1 cellular context compared by ENCODE assay signal in genomic region chr9:23552876-23553275, GRCh38.
TF ChIP-seq lines count a peak whose summit lies in the region.

No MANE protein-coding gene starts in this region.

TF ChIP-seq in GM23338, 12 proteins besides CTCF, POLR2A, EP300 and RAD21 (continued from another document):
- TF ChIP-seq ZNF462 (CRISPR knock-in tag; IDR thresholded peaks at IDR 0.05) (no peak), ZNF331 (CRISPR knock-in tag; IDR thresholded peaks at IDR 0.05; ENCODE audit: low read depth) (no peak), STAT1 (IDR thresholded peaks at IDR 0.05; ENCODE audit: unreplicated experiment) (no peak)
